24 cellular contexts compared by ENCODE assay signal in the genomic region with DNA sequence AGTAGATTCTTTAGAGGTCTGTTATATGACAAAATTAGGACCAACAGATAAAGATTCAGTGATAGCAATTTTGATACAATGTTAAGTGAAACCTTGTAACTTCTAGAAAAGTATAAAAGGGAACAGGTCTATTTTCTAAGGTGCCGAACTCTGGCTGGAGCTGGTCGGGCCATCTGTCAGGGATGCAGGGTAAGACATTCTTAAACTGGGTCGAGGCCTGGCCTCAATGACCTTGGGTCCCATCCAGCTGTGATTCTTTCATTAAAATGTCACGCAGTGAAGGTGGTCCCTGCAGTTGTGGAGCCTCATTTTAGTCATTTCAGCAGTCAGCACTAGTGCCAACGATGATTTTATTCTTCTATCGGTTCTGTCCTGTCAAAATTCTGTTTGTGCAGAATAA.
"Had no signal": no experiment of that assay in that cellular context is flagged by ENCODE, and none has a peak within 500 bp of the region (broad histone marks: within the 10 kb centered on the region; RNA-seq: fewer than 3 reads in every experiment).

No MANE protein-coding gene starts in this region.

- H3K4me1 Mint-ChIP-seq: memory B cell; naive thymus-derived CD4-positive, alpha-beta T cell; stimulated activated naive B cell treated with anti-CD40 and anti-IgM and Interleukin-4, amounts not matched to agents 10 μg/mL and 1 μg/mL and 100 μg/mL, for 72 hours; stimulated activated naive CD8-positive, alpha-beta T cell treated with anti-CD3 and anti-CD28 coated beads, Interleukin-15, amount 100 ng/mL, for 72 hours had no signal

- H3K36me3 Mint-ChIP-seq: memory B cell; naive thymus-derived CD4-positive, alpha-beta T cell; stimulated activated naive B cell treated with anti-CD40 and anti-IgM and Interleukin-4, amounts not matched to agents 10 μg/mL and 1 μg/mL and 100 μg/mL, for 72 hours had no signal

- H3K36me3 ChIP-seq: heart left ventricle, lower lobe of right lung, pancreas, tibial nerve, upper lobe of right lung, vagina had no signal

- H3K4me3 Mint-ChIP-seq: memory B cell; naive thymus-derived CD4-positive, alpha-beta T cell; neural crest cell; stimulated activated naive B cell treated with anti-CD40 and anti-IgM and Interleukin-4, amounts not matched to agents 10 μg/mL and 1 μg/mL and 100 μg/mL, for 72 hours; stimulated activated naive CD8-positive, alpha-beta T cell treated with anti-CD3 and anti-CD28 coated beads, Interleukin-15, amount 100 ng/mL, for 72 hours had no signal

- ATAC-seq: heart left ventricle; left lobe of liver; lower lobe of right lung; naive thymus-derived CD4-positive, alpha-beta T cell; pancreas; sciatic nerve; stimulated activated naive B cell treated with anti-CD40 and anti-IgM and Interleukin-4, amounts not matched to agents 10 μg/mL and 1 μg/mL and 100 μg/mL, for 72 hours; stimulated activated naive CD8-positive, alpha-beta T cell treated with anti-CD3 and anti-CD28 coated beads, Interleukin-15, amount 100 ng/mL, for 72 hours; upper lobe of right lung had no signal

- H3K9me3 Mint-ChIP-seq: neural crest cell; stimulated activated naive B cell treated with anti-CD40 and anti-IgM and Interleukin-4, amounts not matched to agents 10 μg/mL and 1 μg/mL and 100 μg/mL, for 72 hours; stimulated activated naive CD8-positive, alpha-beta T cell treated with anti-CD3 and anti-CD28 coated beads, Interleukin-15, amount 100 ng/mL, for 72 hours had no signal

- H3K27ac Mint-ChIP-seq: memory B cell; naive thymus-derived CD4-positive, alpha-beta T cell; progenitor cell of endocrine pancreas; stimulated activated naive B cell treated with anti-CD40 and anti-IgM and Interleukin-4, amounts not matched to agents 10 μg/mL and 1 μg/mL and 100 μg/mL, for 72 hours; stimulated activated naive CD8-positive, alpha-beta T cell treated with anti-CD3 and anti-CD28 coated beads, Interleukin-15, amount 100 ng/mL, for 72 hours had no signal

- H3K27ac ChIP-seq: coronary artery, lower lobe of right lung, pancreas, upper lobe of right lung, vagina had no signal

- DNase-seq: effector CD8-positive, alpha-beta T cell; foreskin melanocyte; hippocampal formation; kidney glomerular epithelial cell; lower lobe of right lung; naive thymus-derived CD4-positive, alpha-beta T cell; occipital lobe; pancreas; stimulated activated CD4-positive, alpha-beta T cell treated with anti-CD3 and anti-CD28 coated beads, Interleukin-2, amount 100 ng/mL, for 24 hours; stimulated activated CD4-positive, alpha-beta T cell treated with anti-CD3 and anti-CD28 coated beads, Interleukin-4, amount 100 ng/mL, for 4 hours; stimulated activated naive B cell treated with anti-CD40 and anti-IgM and Interleukin-4, amounts not matched to agents 10 μg/mL and 1 μg/mL and 100 μg/mL, for 72 hours; stimulated activated naive CD8-positive, alpha-beta T cell treated with anti-CD3 and anti-CD28 coated beads, Interleukin-15, amount 100 ng/mL, for 72 hours; testis; upper lobe of right lung had no signal

- H3K9me3 ChIP-seq: heart left ventricle, lower lobe of right lung, pancreas, testis, tibial nerve, upper lobe of right lung, vagina had no signal

- FAIRE-seq: islet of Langerhans, pancreas had no signal

- H3K27me3 Mint-ChIP-seq: memory B cell; naive thymus-derived CD4-positive, alpha-beta T cell; progenitor cell of endocrine pancreas; stimulated activated naive B cell treated with anti-CD40 and anti-IgM and Interleukin-4, amounts not matched to agents 10 μg/mL and 1 μg/mL and 100 μg/mL, for 72 hours; stimulated activated naive CD8-positive, alpha-beta T cell treated with anti-CD3 and anti-CD28 coated beads, Interleukin-15, amount 100 ng/mL, for 72 hours had no signal

- H3K4me3 ChIP-seq: coronary artery, heart left ventricle, lower lobe of right lung, pancreas, testis, tibial nerve, upper lobe of right lung, vagina had no signal

- H3K4me1 ChIP-seq: lower lobe of right lung, pancreas, upper lobe of right lung, vagina had no signal

- H3K27me3 ChIP-seq: heart left ventricle, pancreas, testis, tibial nerve, upper lobe of right lung, vagina had no signal
